1 cellular context compared by ENCODE assay signal in the genomic region with DNA sequence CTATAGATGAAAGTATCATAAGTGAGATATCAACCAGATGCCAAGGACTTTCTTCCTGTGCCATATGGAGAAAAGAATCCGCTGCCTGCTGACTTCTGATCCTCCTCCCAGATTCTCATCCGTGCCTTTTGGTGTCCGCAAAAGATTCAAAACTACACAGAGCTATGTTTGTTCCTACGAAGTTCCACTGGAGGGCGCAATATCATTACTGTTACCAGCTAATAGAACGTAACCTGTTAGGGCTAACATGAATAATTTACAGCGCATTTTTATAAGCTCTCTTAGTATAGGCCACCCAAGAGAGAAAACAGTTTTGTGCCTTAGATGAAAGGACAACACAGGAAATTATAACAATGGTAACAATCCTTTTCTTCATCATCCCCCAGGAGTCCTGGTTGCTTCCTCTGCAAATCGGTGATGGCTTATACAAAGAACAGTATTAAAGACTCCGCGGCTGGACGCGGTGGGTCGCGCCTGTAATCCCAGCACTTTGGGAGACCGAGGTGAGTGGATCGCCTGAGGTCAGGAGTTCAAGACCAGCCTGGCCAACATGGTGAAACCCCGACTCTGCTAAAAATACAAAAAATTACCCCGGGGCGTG.
TF ChIP-seq lines count a peak whose summit lies in the region.

No MANE protein-coding gene starts in this region.

TF ChIP-seq in GM23338, 12 proteins besides CTCF, POLR2A, EP300 and RAD21 (continued from another document):
- TF ChIP-seq ZNF462 (CRISPR knock-in tag; IDR thresholded peaks at IDR 0.05) = no peak
- TF ChIP-seq, protein P1, sequence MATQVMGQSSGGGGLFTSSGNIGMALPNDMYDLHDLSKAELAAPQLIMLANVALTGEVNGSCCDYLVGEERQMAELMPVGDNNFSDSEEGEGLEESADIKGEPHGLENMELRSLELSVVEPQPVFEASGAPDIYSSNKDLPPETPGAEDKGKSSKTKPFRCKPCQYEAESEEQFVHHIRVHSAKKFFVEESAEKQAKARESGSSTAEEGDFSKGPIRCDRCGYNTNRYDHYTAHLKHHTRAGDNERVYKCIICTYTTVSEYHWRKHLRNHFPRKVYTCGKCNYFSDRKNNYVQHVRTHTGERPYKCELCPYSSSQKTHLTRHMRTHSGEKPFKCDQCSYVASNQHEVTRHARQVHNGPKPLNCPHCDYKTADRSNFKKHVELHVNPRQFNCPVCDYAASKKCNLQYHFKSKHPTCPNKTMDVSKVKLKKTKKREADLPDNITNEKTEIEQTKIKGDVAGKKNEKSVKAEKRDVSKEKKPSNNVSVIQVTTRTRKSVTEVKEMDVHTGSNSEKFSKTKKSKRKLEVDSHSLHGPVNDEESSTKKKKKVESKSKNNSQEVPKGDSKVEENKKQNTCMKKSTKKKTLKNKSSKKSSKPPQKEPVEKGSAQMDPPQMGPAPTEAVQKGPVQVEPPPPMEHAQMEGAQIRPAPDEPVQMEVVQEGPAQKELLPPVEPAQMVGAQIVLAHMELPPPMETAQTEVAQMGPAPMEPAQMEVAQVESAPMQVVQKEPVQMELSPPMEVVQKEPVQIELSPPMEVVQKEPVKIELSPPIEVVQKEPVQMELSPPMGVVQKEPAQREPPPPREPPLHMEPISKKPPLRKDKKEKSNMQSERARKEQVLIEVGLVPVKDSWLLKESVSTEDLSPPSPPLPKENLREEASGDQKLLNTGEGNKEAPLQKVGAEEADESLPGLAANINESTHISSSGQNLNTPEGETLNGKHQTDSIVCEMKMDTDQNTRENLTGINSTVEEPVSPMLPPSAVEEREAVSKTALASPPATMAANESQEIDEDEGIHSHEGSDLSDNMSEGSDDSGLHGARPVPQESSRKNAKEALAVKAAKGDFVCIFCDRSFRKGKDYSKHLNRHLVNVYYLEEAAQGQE (IDR thresholded peaks at IDR 0.05; ENCODE audit: unreplicated experiment) = no peak
- TF ChIP-seq NANOG (IDR thresholded peaks at IDR 0.05; ENCODE audit: borderline replicate concordance) = no peak
- TF ChIP-seq POLR2AphosphoS5 (IDR thresholded peaks at IDR 0.05; ENCODE audit: low read depth) = no peak
- TF ChIP-seq, protein P2, sequence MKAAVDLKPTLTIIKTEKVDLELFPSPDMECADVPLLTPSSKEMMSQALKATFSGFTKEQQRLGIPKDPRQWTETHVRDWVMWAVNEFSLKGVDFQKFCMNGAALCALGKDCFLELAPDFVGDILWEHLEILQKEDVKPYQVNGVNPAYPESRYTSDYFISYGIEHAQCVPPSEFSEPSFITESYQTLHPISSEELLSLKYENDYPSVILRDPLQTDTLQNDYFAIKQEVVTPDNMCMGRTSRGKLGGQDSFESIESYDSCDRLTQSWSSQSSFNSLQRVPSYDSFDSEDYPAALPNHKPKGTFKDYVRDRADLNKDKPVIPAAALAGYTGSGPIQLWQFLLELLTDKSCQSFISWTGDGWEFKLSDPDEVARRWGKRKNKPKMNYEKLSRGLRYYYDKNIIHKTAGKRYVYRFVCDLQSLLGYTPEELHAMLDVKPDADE (IDR thresholded peaks at IDR 0.05) = no peak
